1 cellular context compared by ENCODE assay signal in the genomic region with DNA sequence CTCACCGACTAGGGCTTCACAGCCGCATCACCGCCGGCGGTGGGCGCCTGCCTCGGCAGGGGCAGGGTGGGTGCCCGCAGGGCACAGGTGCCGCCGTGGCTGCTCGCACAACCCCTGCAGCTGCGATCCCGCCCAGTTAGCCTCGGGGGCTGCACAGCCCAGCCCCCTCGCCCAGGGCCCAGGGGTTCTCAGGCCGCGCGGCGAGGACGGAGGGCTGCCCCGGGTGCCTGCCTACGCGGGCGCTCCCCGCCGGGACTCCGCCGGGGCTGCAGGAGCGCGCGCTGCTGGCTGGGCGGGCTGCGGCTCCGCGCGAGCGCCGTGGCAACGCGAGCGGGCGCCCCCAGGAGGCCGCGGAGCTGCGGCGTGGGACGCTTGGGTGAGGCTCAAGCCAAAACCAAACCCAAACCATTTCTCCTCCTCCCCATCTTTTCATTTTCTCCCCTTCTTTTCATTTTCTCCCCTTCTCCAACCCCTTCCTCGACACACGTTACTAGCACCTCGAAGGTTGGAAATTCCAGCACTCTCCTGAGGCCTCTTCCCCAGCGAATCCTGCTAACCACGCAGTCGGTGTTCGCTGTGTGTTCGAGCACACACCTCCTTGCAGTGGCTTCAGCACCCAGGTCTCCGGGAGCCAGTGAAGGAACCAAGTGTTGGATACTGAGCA.
TF ChIP-seq lines count a peak whose summit lies in the region.

A gene with protein sequence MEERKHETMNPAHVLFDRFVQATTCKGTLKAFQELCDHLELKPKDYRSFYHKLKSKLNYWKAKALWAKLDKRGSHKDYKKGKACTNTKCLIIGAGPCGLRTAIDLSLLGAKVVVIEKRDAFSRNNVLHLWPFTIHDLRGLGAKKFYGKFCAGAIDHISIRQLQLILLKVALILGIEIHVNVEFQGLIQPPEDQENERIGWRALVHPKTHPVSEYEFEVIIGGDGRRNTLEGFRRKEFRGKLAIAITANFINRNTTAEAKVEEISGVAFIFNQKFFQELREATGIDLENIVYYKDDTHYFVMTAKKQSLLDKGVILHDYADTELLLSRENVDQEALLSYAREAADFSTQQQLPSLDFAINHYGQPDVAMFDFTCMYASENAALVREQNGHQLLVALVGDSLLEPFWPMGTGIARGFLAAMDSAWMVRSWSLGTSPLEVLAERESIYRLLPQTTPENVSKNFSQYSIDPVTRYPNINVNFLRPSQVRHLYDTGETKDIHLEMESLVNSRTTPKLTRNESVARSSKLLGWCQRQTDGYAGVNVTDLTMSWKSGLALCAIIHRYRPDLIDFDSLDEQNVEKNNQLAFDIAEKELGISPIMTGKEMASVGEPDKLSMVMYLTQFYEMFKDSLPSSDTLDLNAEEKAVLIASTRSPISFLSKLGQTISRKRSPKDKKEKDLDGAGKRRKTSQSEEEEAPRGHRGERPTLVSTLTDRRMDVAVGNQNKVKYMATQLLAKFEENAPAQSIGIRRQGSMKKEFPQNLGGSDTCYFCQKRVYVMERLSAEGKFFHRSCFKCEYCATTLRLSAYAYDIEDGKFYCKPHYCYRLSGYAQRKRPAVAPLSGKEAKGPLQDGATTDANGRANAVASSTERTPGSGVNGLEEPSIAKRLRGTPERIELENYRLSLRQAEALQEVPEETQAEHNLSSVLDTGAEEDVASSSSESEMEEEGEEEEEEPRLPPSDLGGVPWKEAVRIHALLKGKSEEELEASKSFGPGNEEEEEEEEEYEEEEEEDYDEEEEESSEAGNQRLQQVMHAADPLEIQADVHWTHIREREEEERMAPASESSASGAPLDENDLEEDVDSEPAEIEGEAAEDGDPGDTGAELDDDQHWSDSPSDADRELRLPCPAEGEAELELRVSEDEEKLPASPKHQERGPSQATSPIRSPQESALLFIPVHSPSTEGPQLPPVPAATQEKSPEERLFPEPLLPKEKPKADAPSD (N-terminal part only) (minus strand): TSS at position 286 of the 664 bp plus-strand sequence. CDS start 117,749 bp downstream, outside the sequence.

TF ChIP-seq in HepG2, 621 proteins besides CTCF, POLR2A, EP300 and RAD21 (continued from another document and continues in another):
- TF ChIP-seq, protein P1, sequence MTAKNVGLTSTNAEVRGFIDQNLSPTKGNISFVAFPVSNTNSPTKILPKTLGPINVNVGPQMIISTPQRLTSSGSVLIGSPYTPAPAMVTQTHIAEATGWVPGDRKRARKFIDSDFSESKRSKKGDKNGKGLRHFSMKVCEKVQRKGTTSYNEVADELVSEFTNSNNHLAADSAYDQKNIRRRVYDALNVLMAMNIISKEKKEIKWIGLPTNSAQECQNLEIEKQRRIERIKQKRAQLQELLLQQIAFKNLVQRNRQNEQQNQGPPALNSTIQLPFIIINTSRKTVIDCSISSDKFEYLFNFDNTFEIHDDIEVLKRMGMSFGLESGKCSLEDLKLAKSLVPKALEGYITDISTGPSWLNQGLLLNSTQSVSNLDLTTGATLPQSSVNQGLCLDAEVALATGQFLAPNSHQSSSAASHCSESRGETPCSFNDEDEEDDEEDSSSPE (CRISPR knock-in tag; IDR thresholded peaks at IDR 0.05), result peak; percentile 29; the same call in 1 of the 2 replicates
- TF ChIP-seq ZNF354B (CRISPR knock-in tag; IDR thresholded peaks at IDR 0.05) (no peak), SALL1 (CRISPR knock-in tag; IDR thresholded peaks at IDR 0.05) (0 out of 2 replicates have a peak, but pooled peaks have one; percentile 34), ZBTB42 (CRISPR knock-in tag; IDR thresholded peaks at IDR 0.05) (no peak), PHF20 (CRISPR knock-in tag; IDR thresholded peaks at IDR 0.05) (0 out of 2 replicates have a peak, but pooled peaks have one; percentile 37), YY1 (IDR thresholded peaks at IDR 0.05; ENCODE audit: insufficient read depth, insufficient replicate concordance, low read depth, low read length) (peak; percentile 53), HHEX (CRISPR knock-in tag; IDR thresholded peaks at IDR 0.05) (no peak), GABPB1 (CRISPR knock-in tag; IDR thresholded peaks at IDR 0.05) (peak; percentile 9; the same call in 1 of the 2 replicates), ZC3H4 (CRISPR knock-in tag; IDR thresholded peaks at IDR 0.05; ENCODE audit: borderline replicate concordance) (no peak), REL (CRISPR knock-in tag; conservative IDR thresholded peaks at IDR 0.05) (no peak), MXD4 (CRISPR knock-in tag; IDR thresholded peaks at IDR 0.05) (no peak), JUNB (CRISPR knock-in tag; IDR thresholded peaks at IDR 0.05; ENCODE audit: borderline replicate concordance) (no peak), KMT2A (CRISPR knock-in tag; IDR thresholded peaks at IDR 0.05) (no peak), NCOA2 (CRISPR knock-in tag; IDR thresholded peaks at IDR 0.05) (no peak)
- TF ChIP-seq, protein P2, sequence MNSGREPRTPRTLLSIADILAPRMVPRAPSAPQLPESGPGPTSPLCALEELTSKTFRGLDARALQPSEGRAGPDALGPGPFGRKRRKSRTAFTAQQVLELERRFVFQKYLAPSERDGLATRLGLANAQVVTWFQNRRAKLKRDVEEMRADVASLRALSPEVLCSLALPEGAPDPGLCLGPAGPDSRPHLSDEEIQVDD (CRISPR knock-in tag; IDR thresholded peaks at IDR 0.05; ENCODE audit: borderline replicate concordance), result no peak
- TF ChIP-seq, protein P3, sequence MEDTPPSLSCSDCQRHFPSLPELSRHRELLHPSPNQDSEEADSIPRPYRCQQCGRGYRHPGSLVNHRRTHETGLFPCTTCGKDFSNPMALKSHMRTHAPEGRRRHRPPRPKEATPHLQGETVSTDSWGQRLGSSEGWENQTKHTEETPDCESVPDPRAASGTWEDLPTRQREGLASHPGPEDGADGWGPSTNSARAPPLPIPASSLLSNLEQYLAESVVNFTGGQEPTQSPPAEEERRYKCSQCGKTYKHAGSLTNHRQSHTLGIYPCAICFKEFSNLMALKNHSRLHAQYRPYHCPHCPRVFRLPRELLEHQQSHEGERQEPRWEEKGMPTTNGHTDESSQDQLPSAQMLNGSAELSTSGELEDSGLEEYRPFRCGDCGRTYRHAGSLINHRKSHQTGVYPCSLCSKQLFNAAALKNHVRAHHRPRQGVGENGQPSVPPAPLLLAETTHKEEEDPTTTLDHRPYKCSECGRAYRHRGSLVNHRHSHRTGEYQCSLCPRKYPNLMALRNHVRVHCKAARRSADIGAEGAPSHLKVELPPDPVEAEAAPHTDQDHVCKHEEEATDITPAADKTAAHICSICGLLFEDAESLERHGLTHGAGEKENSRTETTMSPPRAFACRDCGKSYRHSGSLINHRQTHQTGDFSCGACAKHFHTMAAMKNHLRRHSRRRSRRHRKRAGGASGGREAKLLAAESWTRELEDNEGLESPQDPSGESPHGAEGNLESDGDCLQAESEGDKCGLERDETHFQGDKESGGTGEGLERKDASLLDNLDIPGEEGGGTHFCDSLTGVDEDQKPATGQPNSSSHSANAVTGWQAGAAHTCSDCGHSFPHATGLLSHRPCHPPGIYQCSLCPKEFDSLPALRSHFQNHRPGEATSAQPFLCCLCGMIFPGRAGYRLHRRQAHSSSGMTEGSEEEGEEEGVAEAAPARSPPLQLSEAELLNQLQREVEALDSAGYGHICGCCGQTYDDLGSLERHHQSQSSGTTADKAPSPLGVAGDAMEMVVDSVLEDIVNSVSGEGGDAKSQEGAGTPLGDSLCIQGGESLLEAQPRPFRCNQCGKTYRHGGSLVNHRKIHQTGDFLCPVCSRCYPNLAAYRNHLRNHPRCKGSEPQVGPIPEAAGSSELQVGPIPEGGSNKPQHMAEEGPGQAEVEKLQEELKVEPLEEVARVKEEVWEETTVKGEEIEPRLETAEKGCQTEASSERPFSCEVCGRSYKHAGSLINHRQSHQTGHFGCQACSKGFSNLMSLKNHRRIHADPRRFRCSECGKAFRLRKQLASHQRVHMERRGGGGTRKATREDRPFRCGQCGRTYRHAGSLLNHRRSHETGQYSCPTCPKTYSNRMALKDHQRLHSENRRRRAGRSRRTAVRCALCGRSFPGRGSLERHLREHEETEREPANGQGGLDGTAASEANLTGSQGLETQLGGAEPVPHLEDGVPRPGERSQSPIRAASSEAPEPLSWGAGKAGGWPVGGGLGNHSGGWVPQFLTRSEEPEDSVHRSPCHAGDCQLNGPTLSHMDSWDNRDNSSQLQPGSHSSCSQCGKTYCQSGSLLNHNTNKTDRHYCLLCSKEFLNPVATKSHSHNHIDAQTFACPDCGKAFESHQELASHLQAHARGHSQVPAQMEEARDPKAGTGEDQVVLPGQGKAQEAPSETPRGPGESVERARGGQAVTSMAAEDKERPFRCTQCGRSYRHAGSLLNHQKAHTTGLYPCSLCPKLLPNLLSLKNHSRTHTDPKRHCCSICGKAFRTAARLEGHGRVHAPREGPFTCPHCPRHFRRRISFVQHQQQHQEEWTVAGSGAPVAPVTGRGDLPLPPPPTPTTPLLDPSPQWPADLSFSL (CRISPR knock-in tag; IDR thresholded peaks at IDR 0.05), result no peak
- TF ChIP-seq, protein P4, sequence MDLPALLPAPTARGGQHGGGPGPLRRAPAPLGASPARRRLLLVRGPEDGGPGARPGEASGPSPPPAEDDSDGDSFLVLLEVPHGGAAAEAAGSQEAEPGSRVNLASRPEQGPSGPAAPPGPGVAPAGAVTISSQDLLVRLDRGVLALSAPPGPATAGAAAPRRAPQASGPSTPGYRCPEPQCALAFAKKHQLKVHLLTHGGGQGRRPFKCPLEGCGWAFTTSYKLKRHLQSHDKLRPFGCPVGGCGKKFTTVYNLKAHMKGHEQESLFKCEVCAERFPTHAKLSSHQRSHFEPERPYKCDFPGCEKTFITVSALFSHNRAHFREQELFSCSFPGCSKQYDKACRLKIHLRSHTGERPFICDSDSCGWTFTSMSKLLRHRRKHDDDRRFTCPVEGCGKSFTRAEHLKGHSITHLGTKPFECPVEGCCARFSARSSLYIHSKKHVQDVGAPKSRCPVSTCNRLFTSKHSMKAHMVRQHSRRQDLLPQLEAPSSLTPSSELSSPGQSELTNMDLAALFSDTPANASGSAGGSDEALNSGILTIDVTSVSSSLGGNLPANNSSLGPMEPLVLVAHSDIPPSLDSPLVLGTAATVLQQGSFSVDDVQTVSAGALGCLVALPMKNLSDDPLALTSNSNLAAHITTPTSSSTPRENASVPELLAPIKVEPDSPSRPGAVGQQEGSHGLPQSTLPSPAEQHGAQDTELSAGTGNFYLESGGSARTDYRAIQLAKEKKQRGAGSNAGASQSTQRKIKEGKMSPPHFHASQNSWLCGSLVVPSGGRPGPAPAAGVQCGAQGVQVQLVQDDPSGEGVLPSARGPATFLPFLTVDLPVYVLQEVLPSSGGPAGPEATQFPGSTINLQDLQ (CRISPR knock-in tag; IDR thresholded peaks at IDR 0.05), result peak; percentile 68; the same call in 1 of the 2 replicates
- TF ChIP-seq, protein P5, sequence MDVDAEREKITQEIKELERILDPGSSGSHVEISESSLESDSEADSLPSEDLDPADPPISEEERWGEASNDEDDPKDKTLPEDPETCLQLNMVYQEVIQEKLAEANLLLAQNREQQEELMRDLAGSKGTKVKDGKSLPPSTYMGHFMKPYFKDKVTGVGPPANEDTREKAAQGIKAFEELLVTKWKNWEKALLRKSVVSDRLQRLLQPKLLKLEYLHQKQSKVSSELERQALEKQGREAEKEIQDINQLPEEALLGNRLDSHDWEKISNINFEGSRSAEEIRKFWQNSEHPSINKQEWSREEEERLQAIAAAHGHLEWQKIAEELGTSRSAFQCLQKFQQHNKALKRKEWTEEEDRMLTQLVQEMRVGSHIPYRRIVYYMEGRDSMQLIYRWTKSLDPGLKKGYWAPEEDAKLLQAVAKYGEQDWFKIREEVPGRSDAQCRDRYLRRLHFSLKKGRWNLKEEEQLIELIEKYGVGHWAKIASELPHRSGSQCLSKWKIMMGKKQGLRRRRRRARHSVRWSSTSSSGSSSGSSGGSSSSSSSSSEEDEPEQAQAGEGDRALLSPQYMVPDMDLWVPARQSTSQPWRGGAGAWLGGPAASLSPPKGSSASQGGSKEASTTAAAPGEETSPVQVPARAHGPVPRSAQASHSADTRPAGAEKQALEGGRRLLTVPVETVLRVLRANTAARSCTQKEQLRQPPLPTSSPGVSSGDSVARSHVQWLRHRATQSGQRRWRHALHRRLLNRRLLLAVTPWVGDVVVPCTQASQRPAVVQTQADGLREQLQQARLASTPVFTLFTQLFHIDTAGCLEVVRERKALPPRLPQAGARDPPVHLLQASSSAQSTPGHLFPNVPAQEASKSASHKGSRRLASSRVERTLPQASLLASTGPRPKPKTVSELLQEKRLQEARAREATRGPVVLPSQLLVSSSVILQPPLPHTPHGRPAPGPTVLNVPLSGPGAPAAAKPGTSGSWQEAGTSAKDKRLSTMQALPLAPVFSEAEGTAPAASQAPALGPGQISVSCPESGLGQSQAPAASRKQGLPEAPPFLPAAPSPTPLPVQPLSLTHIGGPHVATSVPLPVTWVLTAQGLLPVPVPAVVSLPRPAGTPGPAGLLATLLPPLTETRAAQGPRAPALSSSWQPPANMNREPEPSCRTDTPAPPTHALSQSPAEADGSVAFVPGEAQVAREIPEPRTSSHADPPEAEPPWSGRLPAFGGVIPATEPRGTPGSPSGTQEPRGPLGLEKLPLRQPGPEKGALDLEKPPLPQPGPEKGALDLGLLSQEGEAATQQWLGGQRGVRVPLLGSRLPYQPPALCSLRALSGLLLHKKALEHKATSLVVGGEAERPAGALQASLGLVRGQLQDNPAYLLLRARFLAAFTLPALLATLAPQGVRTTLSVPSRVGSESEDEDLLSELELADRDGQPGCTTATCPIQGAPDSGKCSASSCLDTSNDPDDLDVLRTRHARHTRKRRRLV (CRISPR knock-in tag; IDR thresholded peaks at IDR 0.05), result no peak
- TF ChIP-seq, protein P6, sequence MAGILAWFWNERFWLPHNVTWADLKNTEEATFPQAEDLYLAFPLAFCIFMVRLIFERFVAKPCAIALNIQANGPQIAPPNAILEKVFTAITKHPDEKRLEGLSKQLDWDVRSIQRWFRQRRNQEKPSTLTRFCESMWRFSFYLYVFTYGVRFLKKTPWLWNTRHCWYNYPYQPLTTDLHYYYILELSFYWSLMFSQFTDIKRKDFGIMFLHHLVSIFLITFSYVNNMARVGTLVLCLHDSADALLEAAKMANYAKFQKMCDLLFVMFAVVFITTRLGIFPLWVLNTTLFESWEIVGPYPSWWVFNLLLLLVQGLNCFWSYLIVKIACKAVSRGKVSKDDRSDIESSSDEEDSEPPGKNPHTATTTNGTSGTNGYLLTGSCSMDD (CRISPR knock-in tag; IDR thresholded peaks at IDR 0.05), result no peak
- TF ChIP-seq, protein P7, sequence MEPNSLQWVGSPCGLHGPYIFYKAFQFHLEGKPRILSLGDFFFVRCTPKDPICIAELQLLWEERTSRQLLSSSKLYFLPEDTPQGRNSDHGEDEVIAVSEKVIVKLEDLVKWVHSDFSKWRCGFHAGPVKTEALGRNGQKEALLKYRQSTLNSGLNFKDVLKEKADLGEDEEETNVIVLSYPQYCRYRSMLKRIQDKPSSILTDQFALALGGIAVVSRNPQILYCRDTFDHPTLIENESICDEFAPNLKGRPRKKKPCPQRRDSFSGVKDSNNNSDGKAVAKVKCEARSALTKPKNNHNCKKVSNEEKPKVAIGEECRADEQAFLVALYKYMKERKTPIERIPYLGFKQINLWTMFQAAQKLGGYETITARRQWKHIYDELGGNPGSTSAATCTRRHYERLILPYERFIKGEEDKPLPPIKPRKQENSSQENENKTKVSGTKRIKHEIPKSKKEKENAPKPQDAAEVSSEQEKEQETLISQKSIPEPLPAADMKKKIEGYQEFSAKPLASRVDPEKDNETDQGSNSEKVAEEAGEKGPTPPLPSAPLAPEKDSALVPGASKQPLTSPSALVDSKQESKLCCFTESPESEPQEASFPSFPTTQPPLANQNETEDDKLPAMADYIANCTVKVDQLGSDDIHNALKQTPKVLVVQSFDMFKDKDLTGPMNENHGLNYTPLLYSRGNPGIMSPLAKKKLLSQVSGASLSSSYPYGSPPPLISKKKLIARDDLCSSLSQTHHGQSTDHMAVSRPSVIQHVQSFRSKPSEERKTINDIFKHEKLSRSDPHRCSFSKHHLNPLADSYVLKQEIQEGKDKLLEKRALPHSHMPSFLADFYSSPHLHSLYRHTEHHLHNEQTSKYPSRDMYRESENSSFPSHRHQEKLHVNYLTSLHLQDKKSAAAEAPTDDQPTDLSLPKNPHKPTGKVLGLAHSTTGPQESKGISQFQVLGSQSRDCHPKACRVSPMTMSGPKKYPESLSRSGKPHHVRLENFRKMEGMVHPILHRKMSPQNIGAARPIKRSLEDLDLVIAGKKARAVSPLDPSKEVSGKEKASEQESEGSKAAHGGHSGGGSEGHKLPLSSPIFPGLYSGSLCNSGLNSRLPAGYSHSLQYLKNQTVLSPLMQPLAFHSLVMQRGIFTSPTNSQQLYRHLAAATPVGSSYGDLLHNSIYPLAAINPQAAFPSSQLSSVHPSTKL (CRISPR knock-in tag; IDR thresholded peaks at IDR 0.05), result no peak
